Comparison of ENCODE assay signal across 21 cellular contexts in the genomic region with DNA sequence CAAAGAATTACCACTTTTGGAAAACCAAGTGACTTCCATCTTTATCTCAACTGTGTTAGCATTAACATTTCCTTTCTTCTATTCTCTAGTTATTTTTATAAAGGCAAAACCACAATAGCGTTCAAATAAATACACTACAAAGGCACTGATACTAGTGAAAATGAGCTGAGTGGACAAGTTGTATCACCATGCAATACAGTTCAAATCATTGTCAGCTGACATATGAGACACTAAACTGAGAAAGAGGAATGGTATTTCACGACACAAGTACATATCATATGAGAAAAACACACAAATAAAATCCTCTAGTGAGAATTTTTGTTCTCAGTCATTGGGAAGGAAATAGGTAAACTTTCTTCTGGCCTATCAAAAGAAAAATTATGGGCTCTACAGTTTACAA. TPM values are rescaled to one million over a fixed set of nuclear protein-coding genes. Genes with fewer than 3 reads are reported as not detected.
DNase-seq lines count a peak whose midpoint lies in the region; ATAC-seq and TF ChIP-seq lines count a peak whose summit lies in the region.
"Had no signal": no experiment of that assay in that cellular context is flagged by ENCODE, and none has a peak within 500 bp of the region (broad histone marks: within the 10 kb centered on the region; RNA-seq: fewer than 3 reads in every experiment).

No MANE protein-coding gene starts in this region.

- no peaks in the 10 kb centered on the region for H3K27me3 Mint-ChIP-seq in MCF 10A (ENCODE audit: insufficient read depth, unreplicated experiment)

- H3K27ac ChIP-seq in breast epithelium (no peak overlapping the region), brain microvascular endothelial cell (peak overlapping the region; percentile 58), smooth muscle cell (ENCODE audit: low read depth) (peak overlapping the region; percentile 41)
- H3K27ac ChIP-seq: 22Rv1, PC-9, tibial nerve had no signal

- no peak for ATAC-seq in HG03039 (IDR thresholded peaks at IDR 0.05; ENCODE audit: unreplicated experiment)
- no peak for ATAC-seq in SK-N-SH treated with all-trans-retinoic acid at 6 μM for 48 hours
- ATAC-seq: activated T-cell treated with anti-CD3 and anti-CD28 coated beads, Interleukin-2, amount 50 U/mL, for 4 hours; stimulated activated effector memory CD8-positive, alpha-beta T cell treated with anti-CD3 and anti-CD28 coated beads, Interleukin-12 subunit alpha, Interleukin-12 subunit beta, amount 100 ng/mL, for 72 hours had no signal

- peaks cover 5% of the 10 kb centered on the region for H3K36me3 Mint-ChIP-seq in MCF 10A (ENCODE audit: insufficient read depth, unreplicated experiment)
- H3K36me3 Mint-ChIP-seq: activated naive CD8-positive, alpha-beta T cell treated with anti-CD3 and anti-CD28 coated beads for 36 hours; stimulated activated effector memory CD8-positive, alpha-beta T cell treated with anti-CD3 and anti-CD28 coated beads, Interleukin-12 subunit alpha, Interleukin-12 subunit beta, amount 100 ng/mL, for 72 hours had no signal

- POLR2A ChIA-PET in MCF 10A (lab: Yijun Ruan, JAX): interaction anchor here (0.9 to 9.6 kb wide), 14 partner anchors 10 to 145 kb away, joined by 3 to 131 read pairs (median 6); a partner anchor contains a TSS

- no peak for TF ChIP-seq CTCF in MCF 10A (IDR thresholded peaks at IDR 0.05; ENCODE audit: unreplicated experiment)
- TF ChIP-seq CTCF in breast epithelium (IDR thresholded peaks at IDR 0.05): no peak
- no peak for TF ChIP-seq CTCF in brain microvascular endothelial cell (IDR thresholded peaks at IDR 0.05; ENCODE audit: low read depth, low read length, missing control alignments)
- no peak for TF ChIP-seq CTCF in smooth muscle cell (IDR thresholded peaks at IDR 0.05; ENCODE audit: borderline replicate concordance, insufficient read depth, poor library complexity, severe bottlenecking)

- peak overlapping the region; percentile 53 for H3K4me2 ChIP-seq in smooth muscle cell
- H3K4me2 ChIP-seq: PC-9 had no signal

- peaks cover 97% of the 10 kb centered on the region for H4K20me1 ChIP-seq in smooth muscle cell (ENCODE audit: low read depth)

- no peaks in the 10 kb centered on the region for H3K36me3 ChIP-seq in breast epithelium
- H3K36me3 ChIP-seq in brain microvascular endothelial cell (replicated peaks): no peaks in the 10 kb centered on the region
- H3K36me3 ChIP-seq in smooth muscle cell (ENCODE audit: low read depth): peaks cover 4% of the 10 kb centered on the region
- H3K36me3 ChIP-seq: heart left ventricle, tibial nerve had no signal

- no TSS peak for BruUV-seq in MCF 10A (replicated peaks; lab: Mats Ljungman, UMichigan)

- peaks cover 100% of the 10 kb centered on the region for H3K79me2 ChIP-seq in smooth muscle cell (ENCODE audit: low read depth)

- H3K4me3 Mint-ChIP-seq in MCF 10A (ENCODE audit: unreplicated experiment): no peak overlapping the region
- H3K4me3 Mint-ChIP-seq: activated naive CD8-positive, alpha-beta T cell treated with anti-CD3 and anti-CD28 coated beads for 36 hours; activated T-cell treated with anti-CD3 and anti-CD28 coated beads, Interleukin-2, amount 50 U/mL, for 4 hours; central memory CD8-positive, alpha-beta T cell; stimulated activated effector memory CD8-positive, alpha-beta T cell treated with anti-CD3 and anti-CD28 coated beads, Interleukin-12 subunit alpha, Interleukin-12 subunit beta, amount 100 ng/mL, for 72 hours had no signal

- no peaks in the 10 kb centered on the region for H3K27me3 ChIP-seq in breast epithelium
- no peaks in the 10 kb centered on the region for H3K27me3 ChIP-seq in brain microvascular endothelial cell (replicated peaks)
- no peaks in the 10 kb centered on the region for H3K27me3 ChIP-seq in smooth muscle cell (ENCODE audit: low read depth)
- H3K27me3 ChIP-seq: heart left ventricle, tibial nerve had no signal

- H3K9ac ChIP-seq in smooth muscle cell (ENCODE audit: low read depth): no peak overlapping the region

- peaks cover 35% of the 10 kb centered on the region for H3K4me1 Mint-ChIP-seq in MCF 10A (ENCODE audit: insufficient read depth, unreplicated experiment)
- H3K4me1 Mint-ChIP-seq: activated naive CD8-positive, alpha-beta T cell treated with anti-CD3 and anti-CD28 coated beads for 36 hours; central memory CD8-positive, alpha-beta T cell; stimulated activated effector memory CD8-positive, alpha-beta T cell treated with anti-CD3 and anti-CD28 coated beads, Interleukin-12 subunit alpha, Interleukin-12 subunit beta, amount 100 ng/mL, for 72 hours had no signal

- no peak for TF ChIP-seq POLR2A in breast epithelium (IDR thresholded peaks at IDR 0.05)

- intact Hi-C loops in MCF 10A (cut with micrococcal nuclease): no loop called here
- intact Hi-C loops in breast epithelium (cut with DNase I; ENCODE audit: low total_unique reads): no loop called here

- 67% methylated on average over 2 of the region's 2 CpGs for WGBS in smooth muscle cell (ENCODE audit: low lambda C conversion rate)

- no peaks in the 10 kb centered on the region for H3F3A ChIP-seq in smooth muscle cell (ENCODE audit: low read depth)

- no peaks in the 10 kb centered on the region for H3K9me3 ChIP-seq in breast epithelium
- no peaks in the 10 kb centered on the region for H3K9me3 ChIP-seq in smooth muscle cell (replicated peaks; ENCODE audit: low read depth)
- H3K9me3 ChIP-seq: heart left ventricle, tibial nerve had no signal

- no peak for DNase-seq in MCF 10A (ENCODE audit: unreplicated experiment)
- DNase-seq in breast epithelium (ENCODE audit: low spot score in 2 of 2): no peak
- DNase-seq in brain microvascular endothelial cell: no peak
- DNase-seq in iris pigment epithelial cell (ENCODE audit: low read depth): peak; percentile 78
- no peak for DNase-seq in smooth muscle cell (lab: John Stamatoyannopoulos, UW; ENCODE audit: unreplicated experiment)
- DNase-seq in NCI-H2081 (lab: John Stamatoyannopoulos, UW): no peak
- DNase-seq: activated CD4-positive, alpha-beta T cell treated with anti-CD3 and anti-CD28 coated beads, Interleukin-2, amount 50 U/mL, for 48 hours; activated naive CD8-positive, alpha-beta T cell treated with anti-CD3 and anti-CD28 coated beads for 36 hours; activated T-cell treated with anti-CD3 and anti-CD28 coated beads, Interleukin-2, amount 50 U/mL, for 4 hours; heart left ventricle; NCI-H1092 treated with DMSO at 0.1 percent for 48 hours; NCI-H69; nucleus accumbens; PC-9; small intestine had no signal

- no peak overlapping the region for H2AFZ ChIP-seq in smooth muscle cell (ENCODE audit: low read depth)
- H2AFZ ChIP-seq: PC-9 had no signal

- in situ Hi-C loops in brain microvascular endothelial cell (cut with HindIII; ENCODE audit: low pct_ligation_motif_present, low sequenced_read_pairs): no loop called here

- H3K4me3 ChIP-seq in breast epithelium (no peak overlapping the region), brain microvascular endothelial cell (ENCODE audit: low read depth, low read length) (no peak overlapping the region), smooth muscle cell (no peak overlapping the region)
- H3K4me3 ChIP-seq: heart left ventricle, PC-9, tibial nerve had no signal

- CTCF ChIA-PET in MCF 10A (lab: Yijun Ruan, JAX): interaction anchor here (0.6 to 2.2 kb wide), 8 partner anchors 10 to 151 kb away, joined by 3 to 7 read pairs (median 3); a partner anchor contains a TSS

- H3K4me1 ChIP-seq in breast epithelium (no peaks in the 10 kb centered on the region), smooth muscle cell (ENCODE audit: low read depth) (peaks cover 39% of the 10 kb centered on the region)

- peak overlapping the region; percentile 47 for H3K27ac Mint-ChIP-seq in MCF 10A (ENCODE audit: low read depth, unreplicated experiment)
- H3K27ac Mint-ChIP-seq: activated naive CD8-positive, alpha-beta T cell treated with anti-CD3 and anti-CD28 coated beads for 36 hours; stimulated activated effector memory CD8-positive, alpha-beta T cell treated with anti-CD3 and anti-CD28 coated beads, Interleukin-12 subunit alpha, Interleukin-12 subunit beta, amount 100 ng/mL, for 72 hours had no signal

- no peaks in the 10 kb centered on the region for H3K9me3 Mint-ChIP-seq in MCF 10A (ENCODE audit: unreplicated experiment)
- H3K9me3 Mint-ChIP-seq: activated naive CD8-positive, alpha-beta T cell treated with anti-CD3 and anti-CD28 coated beads for 36 hours; activated T-cell treated with anti-CD3 and anti-CD28 coated beads, Interleukin-2, amount 50 U/mL, for 4 hours; central memory CD8-positive, alpha-beta T cell; stimulated activated effector memory CD8-positive, alpha-beta T cell treated with anti-CD3 and anti-CD28 coated beads, Interleukin-12 subunit alpha, Interleukin-12 subunit beta, amount 100 ng/mL, for 72 hours had no signal

TF ChIP-seq in SK-N-SH treated with all-trans-retinoic acid at 6 μM for 48 hours, 23 proteins besides CTCF, POLR2A, EP300 and RAD21 (continues in another document):
- TF ChIP-seq ZNF70 (CRISPR knock-in tag; IDR thresholded peaks at IDR 0.05): no peak
- TF ChIP-seq, protein P1, sequence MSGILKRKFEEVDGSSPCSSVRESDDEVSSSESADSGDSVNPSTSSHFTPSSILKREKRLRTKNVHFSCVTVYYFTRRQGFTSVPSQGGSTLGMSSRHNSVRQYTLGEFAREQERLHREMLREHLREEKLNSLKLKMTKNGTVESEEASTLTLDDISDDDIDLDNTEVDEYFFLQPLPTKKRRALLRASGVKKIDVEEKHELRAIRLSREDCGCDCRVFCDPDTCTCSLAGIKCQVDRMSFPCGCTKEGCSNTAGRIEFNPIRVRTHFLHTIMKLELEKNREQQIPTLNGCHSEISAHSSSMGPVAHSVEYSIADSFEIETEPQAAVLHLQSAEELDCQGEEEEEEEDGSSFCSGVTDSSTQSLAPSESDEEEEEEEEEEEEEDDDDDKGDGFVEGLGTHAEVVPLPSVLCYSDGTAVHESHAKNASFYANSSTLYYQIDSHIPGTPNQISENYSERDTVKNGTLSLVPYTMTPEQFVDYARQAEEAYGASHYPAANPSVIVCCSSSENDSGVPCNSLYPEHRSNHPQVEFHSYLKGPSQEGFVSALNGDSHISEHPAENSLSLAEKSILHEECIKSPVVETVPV (CRISPR knock-in tag; IDR thresholded peaks at IDR 0.05): no peak
- no peak for TF ChIP-seq ZC3H10 (CRISPR knock-in tag; IDR thresholded peaks at IDR 0.05)

RNA-seq across cellular contexts. Expression of a gene that starts 26.2 kb away (rescaled TPM):
- 346 and 420 TPM in 2 replicates for total RNA-seq in MCF 10A (2022)
- 10 to 100 TPM; 36.2 to 62.9 (median 48.2) TPM for total RNA-seq in breast epithelium
- 147 and 170 TPM in 2 replicates for total RNA-seq in smooth muscle cell
- 39.3 and 70.5 TPM in 2 replicates for polyA plus RNA-seq in smooth muscle cell

Comparison
In these comparisons a context has a peak if more than half of its experiments do, and no peak if none do; other contexts are left out.
1. H3K27ac ChIP-seq: peak in brain microvascular endothelial cell (single experiment) and smooth muscle cell (single experiment); none in breast epithelium (0 of 2).